ENCODE assay signal across 11 cellular contexts in the genomic region with DNA sequence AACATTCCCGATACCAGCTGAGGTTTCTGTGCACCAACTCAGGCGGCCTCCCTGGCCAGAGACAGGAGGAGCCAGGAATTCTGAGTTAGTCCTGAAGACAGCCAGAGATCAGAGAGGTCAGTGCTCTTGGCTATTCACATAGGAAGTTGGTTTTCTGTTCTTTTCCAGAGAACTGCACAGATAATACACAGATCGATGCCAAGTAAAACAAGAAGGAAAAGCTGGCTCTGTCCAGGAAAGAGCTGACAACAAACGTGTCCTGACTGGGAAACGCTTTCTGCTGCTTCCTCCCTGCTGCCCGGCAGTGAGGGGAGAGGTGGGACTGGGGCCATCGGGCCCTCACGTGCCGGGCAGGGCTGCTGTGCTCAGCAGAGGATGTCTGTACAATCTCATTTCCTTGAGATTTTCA.
DNase-seq lines count a peak whose midpoint lies in the region; ATAC-seq and TF ChIP-seq lines count a peak whose summit lies in the region.
"Had no signal": no experiment of that assay in that cellular context is flagged by ENCODE, and none has a peak within 500 bp of the region (broad histone marks: within the 10 kb centered on the region; RNA-seq: fewer than 3 reads in every experiment).

No MANE protein-coding gene starts in this region.

- no peaks in the 10 kb centered on the region for H3K79me2 ChIP-seq in PC-3 (ENCODE audit: low read length)

- no peak overlapping the region for H3K4me2 ChIP-seq in PC-3 (ENCODE audit: low read length)

- no peaks in the 10 kb centered on the region for H3K36me3 ChIP-seq in PC-3 (ENCODE audit: low read depth, low read length)
- no peaks in the 10 kb centered on the region for H3K36me3 ChIP-seq in endodermal cell (ENCODE audit: control insufficient read depth, insufficient read depth, low read length)
- H3K36me3 ChIP-seq: cardiac muscle cell had no signal

- no peak overlapping the region for H3K4me3 ChIP-seq in PC-3 (ENCODE audit: low read length)
- no peak overlapping the region for H3K4me3 ChIP-seq in endodermal cell (ENCODE audit: low read length)
- H3K4me3 ChIP-seq: cardiac muscle cell had no signal

- H3K4me1 Mint-ChIP-seq in mesothelial cell of epicardium: peaks cover 34% of the 10 kb centered on the region
- peaks cover 38% of the 10 kb centered on the region for H3K4me1 Mint-ChIP-seq in endodermal cell

- no peaks in the 10 kb centered on the region for H3K9me3 Mint-ChIP-seq in mesothelial cell of epicardium
- H3K9me3 Mint-ChIP-seq in endodermal cell: no peaks in the 10 kb centered on the region
- H3K9me3 Mint-ChIP-seq: immature natural killer cell had no signal

- H3K27ac Mint-ChIP-seq in mesothelial cell of epicardium (peak overlapping the region; percentile 59), endodermal cell (no peak overlapping the region)
- H3K27ac Mint-ChIP-seq: immature natural killer cell had no signal

- WGBS in endodermal cell (ENCODE audit: insufficient coverage in 1 of 2, insufficient read length in 1 of 2), 2 experiments: 91% methylated on average over 7 to 9 of the region's 9 CpGs

- H3K27ac ChIP-seq in PC-3 (ENCODE audit: low read length): no peak overlapping the region
- peak overlapping the region; percentile 53 for H3K27ac ChIP-seq in temporal lobe (ENCODE audit: low read depth, low read length)
- H3K27ac ChIP-seq in endodermal cell (ENCODE audit: low read depth, low read length): no peak overlapping the region
- H3K27ac ChIP-seq: cardiac muscle cell had no signal

- DNase-seq in PC-3 (peak; percentile 9), dermis microvascular lymphatic vessel endothelial cell (ENCODE audit: low read depth in 2 of 2) (peak; percentile 83 to 90), mesothelial cell of epicardium (ENCODE audit: low spot score in 2 of 2, unreplicated experiment in 2 of 2) (no peak), NCI-H1930 (lab: John Stamatoyannopoulos, UW) (no peak), MV-4-11 (lab: John Stamatoyannopoulos, UW) (no peak), endodermal cell (no peak)
- DNase-seq: activated CD4-positive, alpha-beta T cell treated with anti-CD3 and anti-CD28 coated beads for 48 hours; immature natural killer cell had no signal

- H3K27me3 Mint-ChIP-seq in mesothelial cell of epicardium (ENCODE audit: low read depth): no peaks in the 10 kb centered on the region
- H3K27me3 Mint-ChIP-seq in endodermal cell (ENCODE audit: insufficient read depth): peaks cover 4% of the 10 kb centered on the region

- POLR2A ChIA-PET in PC-3 (lab: Charles Lee; ENCODE audit: unreplicated experiment): no interaction called here

- H3F3A ChIP-seq in PC-3 (ENCODE audit: low read length, unreplicated experiment): no peaks in the 10 kb centered on the region

- H3K4me3 Mint-ChIP-seq in mesothelial cell of epicardium (no peak overlapping the region), endodermal cell (no peak overlapping the region)
- H3K4me3 Mint-ChIP-seq: immature natural killer cell had no signal

- H3K9ac ChIP-seq in PC-3 (ENCODE audit: low read length): no peak overlapping the region
- no peak overlapping the region for H3K9ac ChIP-seq in endodermal cell (ENCODE audit: extremely low read depth, low read length, poor library complexity, severe bottlenecking)

- no peaks in the 10 kb centered on the region for H3K9me2 ChIP-seq in PC-3 (replicated peaks; ENCODE audit: low read length)

- H3K9me3 ChIP-seq in PC-3 (ENCODE audit: low read length) (no peaks in the 10 kb centered on the region), endodermal cell (ENCODE audit: control insufficient read depth, low read length) (no peaks in the 10 kb centered on the region)

- H2AFZ ChIP-seq in PC-3 (ENCODE audit: low read length): no peak overlapping the region

- no TSS peak for BruUV-seq in PC-3 (replicated peaks; lab: Mats Ljungman, UMichigan)

- TF ChIP-seq CTCF in PC-3 (conservative IDR thresholded peaks at IDR 0.05; ENCODE audit: low read depth, low read length) (no peak), mesothelial cell of epicardium (IDR thresholded peaks at IDR 0.05; ENCODE audit: unreplicated experiment) (no peak), endodermal cell (conservative IDR thresholded peaks at IDR 0.05) (no peak)

- intact Hi-C loops in PC-3 (cut with micrococcal nuclease): no loop called here

- CTCF ChIA-PET in PC-3 (lab: Charles Lee): interaction anchor here (0.5 kb wide), 1 partner anchor 195 kb away, joined by 3 read pairs; no protein-coding TSS in a partner anchor

- H3K27me3 ChIP-seq in PC-3 (ENCODE audit: low read length) (peaks cover 93% of the 10 kb centered on the region), endodermal cell (ENCODE audit: control insufficient read depth, insufficient read depth, low read length, poor library complexity, severe bottlenecking) (no peaks in the 10 kb centered on the region)
- H3K27me3 ChIP-seq: cardiac muscle cell had no signal

- H3K4me1 ChIP-seq in PC-3 (ENCODE audit: insufficient read depth, low read length): no peaks in the 10 kb centered on the region
- H3K4me1 ChIP-seq in endodermal cell (ENCODE audit: control insufficient read depth, insufficient read depth, low read length): no peaks in the 10 kb centered on the region

- no peak; the same call in 1 of the 2 replicates for ATAC-seq in PC-3
- no peak for ATAC-seq in HG03175 (IDR thresholded peaks at IDR 0.05; ENCODE audit: unreplicated experiment)

- no peaks in the 10 kb centered on the region for H4K20me1 ChIP-seq in PC-3 (ENCODE audit: low read length)

- H3K36me3 Mint-ChIP-seq in mesothelial cell of epicardium (no peaks in the 10 kb centered on the region), endodermal cell (ENCODE audit: low read depth) (no peaks in the 10 kb centered on the region)
- H3K36me3 Mint-ChIP-seq: immature natural killer cell had no signal

Comparison
In these comparisons a context has a peak if more than half of its experiments do, and no peak if none do; other contexts are left out.
1. DNase-seq: peak in PC-3 (single experiment) and dermis microvascular lymphatic vessel endothelial cell (2 of 2); none in mesothelial cell of epicardium (0 of 2), NCI-H1930 (0 of 2), MV-4-11 (single experiment) and endodermal cell (single experiment).